In genomic region chr15:57321973-57322601, GRCh38 we compare ENCODE assay signal across 1 cellular context.
TF ChIP-seq lines count a peak whose summit lies in the region.

No MANE protein-coding gene starts in this region.

TF ChIP-seq in H1, 55 proteins besides CTCF, POLR2A, EP300 and RAD21:
- TF ChIP-seq SP4 (IDR thresholded peaks at IDR 0.05; ENCODE audit: low read length) (no peak), PHF8 (conservative IDR thresholded peaks at IDR 0.05; ENCODE audit: low read depth, low read length) (no peak), KDM1A (IDR thresholded peaks at IDR 0.05; ENCODE audit: borderline replicate concordance, low read length) (peak; percentile 48; the same call in 1 of the 2 replicates), TCF12 (IDR thresholded peaks at IDR 0.05; ENCODE audit: low read depth, low read length) (0 out of 2 replicates have a peak, but pooled peaks have one; percentile 8), JUN (IDR thresholded peaks at IDR 0.05; ENCODE audit: low read depth, low read length) (no peak), EZH2 (IDR thresholded peaks at IDR 0.05; ENCODE audit: low read depth, low read length, severe bottlenecking) (no peak), RNF2 (IDR thresholded peaks at IDR 0.05; ENCODE audit: borderline replicate concordance, low read depth, low read length, missing control alignments, poor library complexity, severe bottlenecking) (no peak), SRF (IDR thresholded peaks at IDR 0.05; ENCODE audit: low read depth, low read length) (no peak), CHD1 (IDR thresholded peaks at IDR 0.05; ENCODE audit: low read depth, low read length) (no peak), CREB1 (IDR thresholded peaks at IDR 0.05) (no peak), BCL11A (IDR thresholded peaks at IDR 0.05; ENCODE audit: low read depth in 2 of 2, low read length in 2 of 2) (no peak)
